ENCODE assay signal across 1 cellular context in genomic region chr11:115605397-115606222, GRCh38.
TF ChIP-seq lines count a peak whose summit lies in the region.

No MANE protein-coding gene starts in this region.

TF ChIP-seq in SK-N-SH treated with all-trans-retinoic acid at 6 μM for 48 hours, 23 proteins besides CTCF, POLR2A, EP300 and RAD21 (continued from another document):
- TF ChIP-seq CREB5 (CRISPR knock-in tag; IDR thresholded peaks at IDR 0.05; ENCODE audit: low read depth): no peak
TF ChIP-seq in SK-N-SH treated with all-trans-retinoic acid at 6 μM for 48 hours: peak in this region for 0.
